Comparison of ENCODE assay signal across 9 cellular contexts in genomic region chr18:58552057-58552461, GRCh38.
A peak's percentile ranks its signal among the peaks of the same experiment; 100 is the strongest.
DNase-seq lines count a peak whose midpoint lies in the region; ATAC-seq and TF ChIP-seq lines count a peak whose summit lies in the region.
"Had no signal": no experiment of that assay in that cellular context is flagged by ENCODE, and none has a peak within 500 bp of the region (broad histone marks: within the 10 kb centered on the region; RNA-seq: fewer than 3 reads in every experiment).

No MANE protein-coding gene starts in this region.

- H3K9me3 Mint-ChIP-seq in neural progenitor cell = peaks cover 6% of the 10 kb centered on the region

- H3K79me2 ChIP-seq in neural progenitor cell (ENCODE audit: low read depth) = no peaks in the 10 kb centered on the region

- H3K4me1 ChIP-seq in neural progenitor cell = peaks cover 18% of the 10 kb centered on the region

- TF ChIP-seq CTCF in neural progenitor cell (IDR thresholded peaks at IDR 0.05) = no peak

- H3K27ac ChIP-seq in substantia nigra (ENCODE audit: low read depth, low read length, poor library complexity, severe bottlenecking) = no peak overlapping the region
- no peak overlapping the region for H3K27ac ChIP-seq in neural progenitor cell

- H4K20me1 ChIP-seq in neural progenitor cell (ENCODE audit: low read depth) = no peaks in the 10 kb centered on the region

- peak; percentile 88 for ATAC-seq in HG02884 (IDR thresholded peaks at IDR 0.05; ENCODE audit: unreplicated experiment)
- ATAC-seq in T-helper 17 cell = peak; percentile 65

- no peaks in the 10 kb centered on the region for H3K4me1 Mint-ChIP-seq in T-helper 17 cell
- peaks cover 13% of the 10 kb centered on the region for H3K4me1 Mint-ChIP-seq in neural progenitor cell

- no peaks in the 10 kb centered on the region for H3K9me3 ChIP-seq in T-helper 17 cell (ENCODE audit: control insufficient read depth, low read length, poor library complexity, severe bottlenecking)
- H3K9me3 ChIP-seq in neural progenitor cell (ENCODE audit: low read depth) = no peaks in the 10 kb centered on the region

- no peak overlapping the region for H3K4me3 Mint-ChIP-seq in T-helper 17 cell
- H3K4me3 Mint-ChIP-seq in neural progenitor cell = no peak overlapping the region

- H2AFZ ChIP-seq in neural progenitor cell (replicated peaks) = no peak overlapping the region

- no peak overlapping the region for H3K27ac Mint-ChIP-seq in T-helper 17 cell
- H3K27ac Mint-ChIP-seq in neural progenitor cell = no peak overlapping the region

- no peak overlapping the region for H3K9ac ChIP-seq in neural progenitor cell

- no peak overlapping the region for H3K4me3 ChIP-seq in neural progenitor cell

- no peaks in the 10 kb centered on the region for H3K27me3 ChIP-seq in neural progenitor cell

- peaks cover 15% of the 10 kb centered on the region for H3F3A ChIP-seq in neural progenitor cell (ENCODE audit: low read depth)

- DNase-seq in stimulated activated naive CD4-positive, alpha-beta T cell treated with Interleukin-2 at 50 U/mL for 16 hours (lab: John Stamatoyannopoulos, UW) = peak; percentile 47
- no peak for DNase-seq in stimulated activated naive CD4-positive, alpha-beta T cell (lab: John Stamatoyannopoulos, UW)
- DNase-seq in T-helper 17 cell (no peak), substantia nigra (lab: John Stamatoyannopoulos, UW) (no peak), neural progenitor cell (ENCODE audit: low spot score) (no peak), H4 (ENCODE audit: low spot score) (no peak), Kasumi-1 (lab: John Stamatoyannopoulos, UW) (no peak)
- DNase-seq: NCI-H524 had no signal

- no peaks in the 10 kb centered on the region for H3K36me3 Mint-ChIP-seq in T-helper 17 cell (ENCODE audit: low read depth)
- no peaks in the 10 kb centered on the region for H3K36me3 Mint-ChIP-seq in neural progenitor cell

- H3K36me3 ChIP-seq in neural progenitor cell = no peaks in the 10 kb centered on the region

- H3K4me2 ChIP-seq in neural progenitor cell = no peak overlapping the region

- H3K27me3 Mint-ChIP-seq in T-helper 17 cell = no peaks in the 10 kb centered on the region
- peaks cover 8% of the 10 kb centered on the region for H3K27me3 Mint-ChIP-seq in neural progenitor cell (ENCODE audit: insufficient read depth, low read depth)
